In the genomic region with DNA sequence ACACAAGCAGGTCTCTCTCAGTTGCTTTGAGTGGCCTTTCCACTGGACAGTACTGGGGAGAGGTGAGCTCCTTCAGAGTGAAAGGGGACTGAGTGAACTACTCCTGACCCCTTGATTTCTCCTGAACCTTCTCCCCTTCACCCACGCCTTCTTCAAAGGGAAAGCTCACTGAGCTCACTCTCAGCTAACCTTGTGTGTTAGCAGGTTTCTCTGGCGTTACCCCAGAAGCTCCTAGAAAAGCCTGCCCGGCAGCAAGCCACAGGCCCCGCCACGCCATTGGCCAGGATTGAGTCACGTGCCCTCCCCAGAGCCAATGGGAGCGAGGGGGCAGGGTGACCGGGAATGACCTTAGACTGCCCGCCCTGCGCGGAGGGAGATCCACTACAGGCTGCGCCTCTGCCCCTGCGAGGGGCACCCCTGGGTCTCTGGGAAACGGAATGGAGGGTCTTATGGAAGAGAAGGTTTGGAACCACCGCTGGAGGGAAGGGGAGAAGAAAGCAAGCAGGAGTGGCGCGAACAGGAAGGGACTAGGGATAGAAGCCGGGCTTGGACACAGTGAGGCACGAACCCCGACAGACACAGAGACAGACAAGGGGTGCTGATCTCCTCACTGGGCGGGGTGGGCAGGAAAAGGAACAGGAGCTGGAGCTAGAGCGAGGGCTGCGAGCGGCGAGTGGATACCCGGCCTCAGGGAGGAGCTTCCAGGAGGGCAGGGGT, we compare ENCODE assay signal across 8 cellular contexts. TPM values are rescaled to one million over a fixed set of nuclear protein-coding genes. Genes with fewer than 3 reads are reported as not detected.
DNase-seq lines count a peak whose midpoint lies in the region; ATAC-seq and TF ChIP-seq lines count a peak whose summit lies in the region.

No MANE protein-coding gene starts in this region.

- peak overlapping the region; percentile 63 to 90 (median 76) for H3K27ac ChIP-seq in adrenal gland

- DNase-seq in EL, result peak; percentile 92
- DNase-seq in LNCaP clone FGC (ENCODE audit: low read depth), result peak; percentile 90
- DNase-seq in SW480 (ENCODE audit: low spot score), result peak; percentile 86
- DNase-seq in adrenal gland, result peak; percentile 94 to 98 (median 96)
- peak; percentile 99 for DNase-seq in cardiac septum (ENCODE audit: low spot score)
- peak; percentile 97 for DNase-seq in posterior vena cava (ENCODE audit: low spot score)
- DNase-seq in type B pancreatic cell (ENCODE audit: extremely low spot score, unreplicated experiment), result no peak

- ATAC-seq in GM21786 (IDR thresholded peaks at IDR 0.05; ENCODE audit: unreplicated experiment), result peak; percentile 83

- H3K4me3 ChIP-seq in LNCaP clone FGC (ENCODE audit: low read depth, low read length) (peak overlapping the region; percentile 88), adrenal gland (peak overlapping the region; percentile 17 to 56 (median 42))

- H3K36me3 Mint-ChIP-seq in type B pancreatic cell, result peaks cover 8% of the 10 kb centered on the region

- intact Hi-C loops in adrenal gland (cut with DNase I) (no loop called here), cardiac septum (cut with DNase I) (no loop called here), posterior vena cava (cut with DNase I) (no loop called here)

- H3K27ac Mint-ChIP-seq in type B pancreatic cell, result peak overlapping the region; percentile 87

- 12 to 41% (median 22%) methylated on average over 24 to 26 of the region's 26 CpGs for WGBS in adrenal gland, 4 donors

- no peak for TF ChIP-seq CTCF in LNCaP clone FGC (IDR thresholded peaks at IDR 0.05; ENCODE audit: control insufficient read depth, extremely low read depth, insufficient read depth)
- no peak for TF ChIP-seq CTCF in adrenal gland (IDR thresholded peaks at IDR 0.05)
- no peak for TF ChIP-seq CTCF in type B pancreatic cell (conservative IDR thresholded peaks at IDR 0.05)

- H3K9me3 Mint-ChIP-seq in type B pancreatic cell, result no peaks in the 10 kb centered on the region

- H3K36me3 ChIP-seq in adrenal gland (replicated peaks in 1 of 2), result peaks cover 0 to 4% of the 10 kb centered on the region in 2 donors

- H3K4me1 Mint-ChIP-seq in type B pancreatic cell (ENCODE audit: unreplicated experiment), result peaks cover 10% of the 10 kb centered on the region

- H3K9me3 ChIP-seq in adrenal gland (replicated peaks in 1 of 3), result no peaks in the 10 kb centered on the region

- no peaks in the 10 kb centered on the region for H3K27me3 Mint-ChIP-seq in type B pancreatic cell

- H3K4me1 ChIP-seq in adrenal gland (replicated peaks in 1 of 2), result peaks cover 13 to 30% of the 10 kb centered on the region in 2 donors

- peak; percentile 34 to 60 for TF ChIP-seq POLR2A in adrenal gland (IDR thresholded peaks at IDR 0.05)

- H3K27me3 ChIP-seq in adrenal gland, result no peaks in the 10 kb centered on the region

- H3K4me3 Mint-ChIP-seq in type B pancreatic cell, result peak overlapping the region; percentile 86

RNA-seq across cellular contexts. Expression of a gene that starts 17.4 kb away (rescaled TPM):
- 100 to 1,000 TPM in 2 of 8 donors, 10 to 100 TPM in 6; 26.2 to 123 (median 59.8) TPM for total RNA-seq in adrenal gland
- polyA plus RNA-seq in adrenal gland, result 100 to 1,000 TPM in 2 of 3 donors, 10 to 100 TPM in 1; 71.2 to 160 (median 123) TPM
- total RNA-seq in cardiac septum, result 53.1 TPM
- total RNA-seq in posterior vena cava, result 10 to 100 TPM; 37.7 to 42.3 TPM
- 73.6 and 76.5 TPM in 2 replicates for total RNA-seq in type B pancreatic cell (ENCODE audit: low replicate concordance)

RNA-seq across cellular contexts. Expression of a gene that starts 57.3 kb away (rescaled TPM):
- total RNA-seq in adrenal gland (1 to 10 TPM; 1.0 to 7.1 (median 3.5) TPM), cardiac septum (2.7 TPM), posterior vena cava (1 to 10 TPM; 4.2 to 4.9 TPM), type B pancreatic cell (ENCODE audit: low replicate concordance) (25.8 and 28.8 TPM in 2 replicates)
- 1 to 10 TPM; 1.8 to 4.4 (median 2.6) TPM for polyA plus RNA-seq in adrenal gland
